ENCODE assay signal across 18 cellular contexts in the genomic region with DNA sequence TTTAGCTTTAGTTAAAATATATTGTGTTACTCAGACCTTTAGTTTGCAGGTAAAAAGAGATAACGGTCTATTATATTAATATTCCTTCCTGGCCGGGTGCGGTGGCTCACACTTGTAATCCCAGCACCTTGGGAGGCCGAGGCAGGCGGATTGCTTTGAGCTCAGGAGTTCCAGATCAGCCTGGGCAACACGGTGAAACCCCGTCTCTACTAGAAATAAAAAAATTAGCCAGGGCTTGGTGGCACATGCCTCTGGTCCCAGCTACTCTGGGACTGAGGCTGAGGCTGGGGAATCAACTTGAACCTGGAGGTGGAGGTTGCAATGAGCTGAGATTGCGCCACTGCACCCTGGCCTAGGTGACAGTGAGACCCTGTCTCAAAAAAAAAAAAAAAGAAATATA. TPM values are rescaled to one million over a fixed set of nuclear protein-coding genes. Genes with fewer than 3 reads are reported as not detected.
DNase-seq lines count a peak whose midpoint lies in the region; ATAC-seq and TF ChIP-seq lines count a peak whose summit lies in the region.
"Had no signal": no experiment of that assay in that cellular context is flagged by ENCODE, and none has a peak within 500 bp of the region (broad histone marks: within the 10 kb centered on the region; RNA-seq: fewer than 3 reads in every experiment).

No MANE protein-coding gene starts in this region.

- H3K4me3 ChIP-seq in SU-DHL-6 (ENCODE audit: insufficient read depth, low read length, poor library complexity, severe bottlenecking) (no peak overlapping the region), iPS-20b (ENCODE audit: low read length) (0 out of 2 replicates have a peak overlapping the region, but pooled peaks have one; percentile 80), transverse colon (peak overlapping the region in 3 of 4 donors; percentile 55 to 75 (median 68))
- H3K4me3 ChIP-seq: cardiac muscle cell had no signal

- in situ Hi-C loops in transverse colon (cut with MboI; ENCODE audit: low pct_ligation_motif_present in 1 of 4, low pct_unique_long_range_greater_than_20kb in 1 of 4, low sequenced_read_pairs in 3 of 4): loop anchor here in 1 of 4 donors (25.0 kb wide), 1 partner anchor 328 kb away; the partner anchor contains the start of gene TDG

- peak overlapping the region; percentile 94 for H3K4me2 ChIP-seq in SU-DHL-6 (ENCODE audit: low read depth, low read length, poor library complexity, severe bottlenecking)

- 86 to 91% methylated on average over 8 of the region's 8 CpGs for WGBS in transverse colon (ENCODE audit: low coverage in 1 of 2), 2 donors

- no peak for TF ChIP-seq POLR2A in transverse colon (IDR thresholded peaks at IDR 0.05)

- TF ChIP-seq CTCF in SU-DHL-6 (IDR thresholded peaks at IDR 0.05; ENCODE audit: insufficient read depth, low read length, poor library complexity, severe bottlenecking) (no peak), transverse colon (IDR thresholded peaks at IDR 0.05) (no peak)

- peaks cover 78% of the 10 kb centered on the region for H3K79me2 ChIP-seq in SU-DHL-6 (ENCODE audit: insufficient read depth, low read length)

- peaks cover 19% of the 10 kb centered on the region for H3F3A ChIP-seq in SU-DHL-6 (ENCODE audit: insufficient read depth)

- H3K27ac ChIP-seq in SU-DHL-6 (ENCODE audit: low read depth, low read length): no peak overlapping the region
- H3K27ac ChIP-seq in iPS-20b (ENCODE audit: low read length): no peak overlapping the region
- peak overlapping the region in 1 of 4 donors; percentile 95 for H3K27ac ChIP-seq in transverse colon
- H3K27ac ChIP-seq: cardiac muscle cell had no signal

- intact Hi-C loops in transverse colon (cut with DNase I; ENCODE audit: low total_unique reads): no loop called here

- H3K9me3 Mint-ChIP-seq in activated T-cell treated with anti-CD3 and anti-CD28 coated beads, Interleukin-2, amount 50 U/mL, for 4 hours: no peaks in the 10 kb centered on the region
- H3K9me3 Mint-ChIP-seq: stimulated activated naive B cell treated with anti-CD40 and anti-IgM and Interleukin-4, amounts not matched to agents 10 μg/mL and 1 μg/mL and 100 μg/mL, for 72 hours had no signal

- H4K20me1 ChIP-seq in SU-DHL-6 (ENCODE audit: low read depth, low read length): peaks cover 17% of the 10 kb centered on the region

- no peak for TF ChIP-seq EP300 in transverse colon (IDR thresholded peaks at IDR 0.05; ENCODE audit: low read depth)

- H3K27me3 Mint-ChIP-seq in activated T-cell treated with anti-CD3 and anti-CD28 coated beads, Interleukin-2, amount 50 U/mL, for 4 hours (ENCODE audit: low read depth): no peaks in the 10 kb centered on the region
- H3K27me3 Mint-ChIP-seq: stimulated activated naive B cell treated with anti-CD40 and anti-IgM and Interleukin-4, amounts not matched to agents 10 μg/mL and 1 μg/mL and 100 μg/mL, for 72 hours had no signal

- ATAC-seq in activated T-cell treated with anti-CD3 and anti-CD28 coated beads, Interleukin-2, amount 50 U/mL, for 4 hours: no peak
- ATAC-seq in HG02885 (IDR thresholded peaks at IDR 0.05; ENCODE audit: poor library complexity, unreplicated experiment): no peak
- ATAC-seq: left colon; right cardiac atrium; stimulated activated naive B cell treated with anti-CD40 and anti-IgM and Interleukin-4, amounts not matched to agents 10 μg/mL and 1 μg/mL and 100 μg/mL, for 72 hours had no signal

- H3K9me3 ChIP-seq in SU-DHL-6 (ENCODE audit: insufficient read depth, low read length) (no peaks in the 10 kb centered on the region), iPS-20b (ENCODE audit: insufficient read depth, low read depth, low read length) (no peaks in the 10 kb centered on the region), transverse colon (no peaks in the 10 kb centered on the region)

- H3K27me3 ChIP-seq in SU-DHL-6 (ENCODE audit: low read length) (no peaks in the 10 kb centered on the region), iPS-20b (ENCODE audit: insufficient read depth, low read length) (no peaks in the 10 kb centered on the region), transverse colon (no peaks in the 10 kb centered on the region)
- H3K27me3 ChIP-seq: cardiac muscle cell had no signal

- H3K4me1 ChIP-seq in iPS-20b (ENCODE audit: insufficient read depth, low read length): peaks cover 17% of the 10 kb centered on the region
- peaks cover 22 to 45% (median 34%) of the 10 kb centered on the region in 4 donors for H3K4me1 ChIP-seq in transverse colon

- H3K9me2 ChIP-seq in SU-DHL-6 (replicated peaks; ENCODE audit: insufficient read depth, low read length): no peaks in the 10 kb centered on the region

- peaks cover 36% of the 10 kb centered on the region for H3K36me3 Mint-ChIP-seq in activated T-cell treated with anti-CD3 and anti-CD28 coated beads, Interleukin-2, amount 50 U/mL, for 4 hours (ENCODE audit: insufficient read depth)

- no peak overlapping the region for H2AFZ ChIP-seq in SU-DHL-6 (ENCODE audit: low read depth, low read length, severe bottlenecking)

- peak overlapping the region; percentile 49 for H3K4me3 Mint-ChIP-seq in activated T-cell treated with anti-CD3 and anti-CD28 coated beads, Interleukin-2, amount 50 U/mL, for 4 hours

- H3K36me3 ChIP-seq in SU-DHL-6 (ENCODE audit: low read length) (peaks cover 15% of the 10 kb centered on the region), iPS-20b (ENCODE audit: insufficient read depth, low read depth, low read length) (peaks cover 33% of the 10 kb centered on the region), transverse colon (peaks cover 0 to 22% (median 10%) of the 10 kb centered on the region in 4 donors)

- H3K9ac ChIP-seq in SU-DHL-6 (ENCODE audit: low read length): no peak overlapping the region
- H3K9ac ChIP-seq in iPS-20b (ENCODE audit: low read depth, low read length): no peak overlapping the region

- no peak for DNase-seq in activated T-cell treated with anti-CD3 and anti-CD28 coated beads, Interleukin-2, amount 50 U/mL, for 4 hours
- DNase-seq in activated T-cell treated with anti-CD3 and anti-CD28 coated beads for 4 hours: no peak
- no peak for DNase-seq in transverse colon
- no peak for DNase-seq in C1 segment of cervical spinal cord (lab: John Stamatoyannopoulos, UW)
- DNase-seq in KG1 (lab: John Stamatoyannopoulos, UW): no peak
- DNase-seq: activated gamma-delta T cell treated with Interleukin-2 at 50 U/mL for 16 hours; DMS 273 treated with DMSO at 0.1 percent for 48 hours; head of caudate nucleus; left colon; NCI-H2081 treated with DMSO at 0.1 percent for 48 hours; right cardiac atrium; SHP77 treated with DMSO at 0.1 percent for 48 hours; stimulated activated CD4-positive, alpha-beta T cell treated with anti-CD3 and anti-CD28 coated beads, Interleukin-4, amount 100 ng/mL, for 4 hours; stimulated activated naive B cell treated with anti-CD40 and anti-IgM and Interleukin-4, amounts not matched to agents 10 μg/mL and 1 μg/mL and 100 μg/mL, for 72 hours had no signal

- H3K4me1 Mint-ChIP-seq in activated T-cell treated with anti-CD3 and anti-CD28 coated beads, Interleukin-2, amount 50 U/mL, for 4 hours (ENCODE audit: low read depth): peaks cover 35% of the 10 kb centered on the region

RNA-seq across cellular contexts. Expression of gene EID3, which starts 13.2 kb away (rescaled TPM):
- 1 to 10 TPM; 5.0 to 6.2 (median 5.5) TPM for total RNA-seq in activated T-cell treated with anti-CD3 and anti-CD28 coated beads, Interleukin-2, amount 50 U/mL, for 4 hours
- 10 to 100 TPM in 2 of 4 donors, 1 to 10 TPM in 2; 4.9 to 50.0 (median 14.3) TPM for total RNA-seq in transverse colon
